Comparison of ENCODE assay signal across 1 cellular context in the genomic region with DNA sequence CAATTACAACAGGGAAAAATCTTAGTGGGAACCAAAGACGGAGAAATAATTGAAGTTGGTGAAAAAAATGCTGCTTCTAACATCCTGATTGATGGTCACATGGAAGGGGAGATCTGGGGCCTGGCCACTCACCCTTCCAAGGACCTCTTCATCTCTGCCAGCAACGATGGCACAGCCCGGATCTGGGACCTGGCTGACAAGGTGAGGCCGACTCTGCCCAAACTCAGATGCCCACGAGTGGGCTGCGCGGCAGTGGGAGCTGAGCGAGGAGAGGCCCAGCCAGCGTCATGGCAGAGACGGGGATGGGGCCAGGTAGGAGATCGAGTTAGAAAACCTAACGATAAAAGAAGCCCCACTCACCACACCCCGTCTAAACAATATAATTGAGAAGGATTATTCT.
TF ChIP-seq lines count a peak whose summit lies in the region.

No MANE protein-coding gene starts in this region.

TF ChIP-seq in H1, 55 proteins besides CTCF, POLR2A, EP300 and RAD21 (continued from another document):
- TF ChIP-seq GABPA (IDR thresholded peaks at IDR 0.05; ENCODE audit: borderline replicate concordance, insufficient read depth, low read length), result no peak
- no peak for TF ChIP-seq HDAC6 (IDR thresholded peaks at IDR 0.05; ENCODE audit: low read depth, low read length)
- TF ChIP-seq CHD7 (IDR thresholded peaks at IDR 0.05; ENCODE audit: insufficient replicate concordance, low read length), result no peak
- TF ChIP-seq PHF8 (conservative IDR thresholded peaks at IDR 0.05; ENCODE audit: low read depth, low read length), result no peak
- TF ChIP-seq SIX5 (IDR thresholded peaks at IDR 0.05; ENCODE audit: low read depth, low read length), result no peak
- no peak for TF ChIP-seq HDAC2 (IDR thresholded peaks at IDR 0.05; ENCODE audit: borderline replicate concordance in 1 of 2, low read depth in 2 of 2, low read length in 2 of 2)
- TF ChIP-seq RNF2 (IDR thresholded peaks at IDR 0.05; ENCODE audit: borderline replicate concordance, low read depth, low read length, missing control alignments, poor library complexity, severe bottlenecking), result no peak
